Comparison of ENCODE assay signal across 8 cellular contexts in the genomic region with DNA sequence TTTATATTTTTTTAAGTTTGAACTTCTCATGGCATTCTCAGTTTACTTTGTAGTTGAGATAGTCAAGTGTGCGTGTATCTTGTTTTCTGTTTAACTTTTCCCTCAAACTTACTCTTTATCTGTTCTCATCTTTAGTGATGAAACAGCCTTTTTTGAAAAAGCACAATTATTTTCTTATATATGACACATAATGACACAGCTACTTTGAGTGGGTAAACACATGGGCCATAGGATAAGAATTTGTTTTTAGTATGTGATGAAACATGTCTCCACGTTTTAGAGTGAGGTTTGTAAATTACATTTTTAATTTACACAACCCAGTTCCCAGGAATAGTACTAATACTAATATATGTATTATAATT. TPM values are rescaled to one million over a fixed set of nuclear protein-coding genes. Genes with fewer than 3 reads are reported as not detected.
DNase-seq lines count a peak whose midpoint lies in the region; ATAC-seq, FAIRE-seq and TF ChIP-seq lines count a peak whose summit lies in the region.

No MANE protein-coding gene starts in this region.

- H3K4me1 ChIP-seq in PC-9 (replicated peaks; ENCODE audit: insufficient read depth) (peaks cover 35% of the 10 kb centered on the region), parathyroid adenoma (peaks cover 4% of the 10 kb centered on the region), pancreas (peaks cover 0 to 39% (median 29%) of the 10 kb centered on the region in 3 donors)

- H3K36me3 ChIP-seq in PC-9 (ENCODE audit: low read depth), result no peaks in the 10 kb centered on the region
- no peaks in the 10 kb centered on the region for H3K36me3 ChIP-seq in parathyroid adenoma (ENCODE audit: control insufficient read depth, insufficient read depth, low read length)
- H3K36me3 ChIP-seq in pancreas, result no peaks in the 10 kb centered on the region

- no peaks in the 10 kb centered on the region for H4K20me1 ChIP-seq in PC-9 (ENCODE audit: insufficient read depth)

- no peak for FAIRE-seq in pancreas (lab: Jason Lieb, UNC)
- FAIRE-seq in GM19239 (lab: Jason Lieb, UNC), result no peak

- DNase-seq in EH (ENCODE audit: low read depth) (peak; percentile 33), PC-9 (peak in 1 of 2 experiments; percentile 37), epithelial cell of prostate (ENCODE audit: low read depth, low spot score) (no peak), GF-D8 (lab: John Stamatoyannopoulos, UW) (no peak), pancreas (no peak), GM19239 (ENCODE audit: insufficient read length, low spot score) (no peak)
- DNase-seq in NK-92 treated with Interleukin-12 subunit alpha and Interleukin-12 subunit beta, amount 100 ng/mL, for 24 hours (lab: John Stamatoyannopoulos, UW), result no peak

- H3K4me2 ChIP-seq in PC-9 (peak overlapping the region; percentile 94), parathyroid adenoma (ENCODE audit: low read length) (no peak overlapping the region)

- H3K9ac ChIP-seq in parathyroid adenoma, result no peak overlapping the region

- H3K4me3 ChIP-seq in PC-9, result peak overlapping the region; percentile 90; the same call in 1 of the 2 replicates
- H3K4me3 ChIP-seq in parathyroid adenoma (ENCODE audit: low read depth, low read length), result no peak overlapping the region
- peak overlapping the region in 1 of 4 donors; percentile 74 for H3K4me3 ChIP-seq in pancreas

- CTCF ChIA-PET in PC-9 (lab: Charles Lee), result interaction anchor here (0.6 kb wide), 1 partner anchor 707 kb away, joined by 3 read pairs; no protein-coding TSS in a partner anchor

- H3K27me3 ChIP-seq in PC-9 (ENCODE audit: insufficient read depth, low read depth) (no peaks in the 10 kb centered on the region), parathyroid adenoma (ENCODE audit: control insufficient read depth, insufficient read depth, low read length) (no peaks in the 10 kb centered on the region), pancreas (no peaks in the 10 kb centered on the region)

- H2AFZ ChIP-seq in PC-9 (no peak overlapping the region), parathyroid adenoma (peak overlapping the region; percentile 94)

- H3K9me2 ChIP-seq in PC-9 (ENCODE audit: insufficient read depth), result no peaks in the 10 kb centered on the region

- WGBS in pancreas, 2 donors, result 23 to 32% methylated on average over 2 of the region's 2 CpGs

- POLR2A ChIA-PET in PC-9 (lab: Charles Lee; ENCODE audit: unreplicated experiment), result no interaction called here

- no peaks in the 10 kb centered on the region for H3K9me3 ChIP-seq in PC-9 (ENCODE audit: insufficient read depth, low read depth)
- H3K9me3 ChIP-seq in parathyroid adenoma (ENCODE audit: control insufficient read depth, low read length), result no peaks in the 10 kb centered on the region
- H3K9me3 ChIP-seq in pancreas, result no peaks in the 10 kb centered on the region

- H3F3A ChIP-seq in PC-9 (ENCODE audit: insufficient read depth, low read depth), result no peaks in the 10 kb centered on the region

- BruUV-seq in PC-9 (replicated peaks; lab: Mats Ljungman, UMichigan), result no TSS peak

- TF ChIP-seq CTCF in PC-9 (conservative IDR thresholded peaks at IDR 0.05), result no peak
- no peak for TF ChIP-seq CTCF in parathyroid adenoma (IDR thresholded peaks at IDR 0.05)
- no peak for TF ChIP-seq CTCF in pancreas (IDR thresholded peaks at IDR 0.05)

- intact Hi-C loops in PC-9 (cut with micrococcal nuclease; ENCODE audit: unreplicated experiment), result loop anchor here (5.0 to 10.0 kb wide), 2 partner anchors 720 to 1792 kb away; no protein-coding TSS in a partner anchor
- intact Hi-C loops in pancreas (cut with DNase I), result no loop called here

- peaks cover 70% of the 10 kb centered on the region for H3K79me2 ChIP-seq in PC-9 (ENCODE audit: low read depth)
- peaks cover 24% of the 10 kb centered on the region for H3K79me2 ChIP-seq in parathyroid adenoma

- no peak for ATAC-seq in pancreas

- peak overlapping the region; percentile 64 for H3K27ac ChIP-seq in PC-9
- H3K27ac ChIP-seq in epithelial cell of prostate, result peak overlapping the region; percentile 93
- H3K27ac ChIP-seq in parathyroid adenoma, result peak overlapping the region; percentile 99
- H3K27ac ChIP-seq in pancreas, result peak overlapping the region in 1 of 4 donors; percentile 97

RNA-seq across cellular contexts. Expression of a gene that starts 3.2 kb away (rescaled TPM):
- total RNA-seq in PC-9 (2021), result 18.7 and 23.6 TPM in 2 replicates
- total RNA-seq in pancreas, result 10 to 100 TPM in 1 of 6 donors, 1 to 10 TPM in 5; 3.9 to 11.2 (median 5.0) TPM
- 1 to 10 TPM; 1.6 to 3.5 TPM for polyA plus RNA-seq in pancreas
